Comparison of ENCODE assay signal across 1 cellular context in the genomic region with DNA sequence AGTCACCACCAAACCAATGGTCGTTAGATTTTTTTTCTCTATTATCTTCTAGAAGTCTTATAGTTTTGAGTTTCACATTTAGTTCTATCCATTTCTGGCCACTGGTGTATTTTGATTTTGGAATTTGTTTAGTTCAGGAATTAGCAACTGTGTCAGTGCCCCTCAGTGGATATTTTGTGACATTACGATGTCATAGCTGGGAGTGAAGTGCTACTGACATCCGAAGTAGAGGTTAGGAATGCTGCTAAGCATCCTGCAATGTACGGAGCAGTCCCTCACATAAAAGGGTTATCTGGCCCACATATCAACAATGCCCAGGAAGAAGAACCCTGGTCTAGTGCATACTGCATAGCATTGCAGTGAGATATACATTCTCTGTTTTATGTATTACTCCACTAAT.
TF ChIP-seq lines count a peak whose summit lies in the region.

No MANE protein-coding gene starts in this region.

TF ChIP-seq in K562, 482 proteins besides CTCF, POLR2A, EP300 and RAD21 (continued from another document):
- TF ChIP-seq, protein P1, sequence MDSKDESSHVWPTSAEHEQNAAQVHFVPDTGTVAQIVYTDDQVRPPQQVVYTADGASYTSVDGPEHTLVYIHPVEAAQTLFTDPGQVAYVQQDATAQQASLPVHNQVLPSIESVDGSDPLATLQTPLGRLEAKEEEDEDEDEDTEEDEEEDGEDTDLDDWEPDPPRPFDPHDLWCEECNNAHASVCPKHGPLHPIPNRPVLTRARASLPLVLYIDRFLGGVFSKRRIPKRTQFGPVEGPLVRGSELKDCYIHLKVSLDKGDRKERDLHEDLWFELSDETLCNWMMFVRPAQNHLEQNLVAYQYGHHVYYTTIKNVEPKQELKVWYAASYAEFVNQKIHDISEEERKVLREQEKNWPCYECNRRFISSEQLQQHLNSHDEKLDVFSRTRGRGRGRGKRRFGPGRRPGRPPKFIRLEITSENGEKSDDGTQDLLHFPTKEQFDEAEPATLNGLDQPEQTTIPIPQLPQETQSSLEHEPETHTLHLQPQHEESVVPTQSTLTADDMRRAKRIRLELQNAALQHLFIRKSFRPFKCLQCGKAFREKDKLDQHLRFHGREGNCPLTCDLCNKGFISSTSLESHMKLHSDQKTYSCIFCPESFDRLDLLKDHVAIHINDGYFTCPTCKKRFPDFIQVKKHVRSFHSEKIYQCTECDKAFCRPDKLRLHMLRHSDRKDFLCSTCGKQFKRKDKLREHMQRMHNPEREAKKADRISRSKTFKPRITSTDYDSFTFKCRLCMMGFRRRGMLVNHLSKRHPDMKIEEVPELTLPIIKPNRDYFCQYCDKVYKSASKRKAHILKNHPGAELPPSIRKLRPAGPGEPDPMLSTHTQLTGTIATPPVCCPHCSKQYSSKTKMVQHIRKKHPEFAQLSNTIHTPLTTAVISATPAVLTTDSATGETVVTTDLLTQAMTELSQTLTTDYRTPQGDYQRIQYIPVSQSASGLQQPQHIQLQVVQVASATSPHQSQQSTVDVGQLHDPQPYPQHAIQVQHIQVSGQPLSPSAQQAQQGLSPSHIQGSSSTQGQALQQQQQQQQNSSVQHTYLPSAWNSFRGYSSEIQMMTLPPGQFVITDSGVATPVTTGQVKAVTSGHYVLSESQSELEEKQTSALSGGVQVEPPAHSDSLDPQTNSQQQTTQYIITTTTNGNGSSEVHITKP (IDR thresholded peaks at IDR 0.05; ENCODE audit: partially characterized antibody) = no peak
- no peak for TF ChIP-seq BDP1 (IDR thresholded peaks at IDR 0.05; ENCODE audit: insufficient read depth, insufficient read length)
- TF ChIP-seq, protein P2, sequence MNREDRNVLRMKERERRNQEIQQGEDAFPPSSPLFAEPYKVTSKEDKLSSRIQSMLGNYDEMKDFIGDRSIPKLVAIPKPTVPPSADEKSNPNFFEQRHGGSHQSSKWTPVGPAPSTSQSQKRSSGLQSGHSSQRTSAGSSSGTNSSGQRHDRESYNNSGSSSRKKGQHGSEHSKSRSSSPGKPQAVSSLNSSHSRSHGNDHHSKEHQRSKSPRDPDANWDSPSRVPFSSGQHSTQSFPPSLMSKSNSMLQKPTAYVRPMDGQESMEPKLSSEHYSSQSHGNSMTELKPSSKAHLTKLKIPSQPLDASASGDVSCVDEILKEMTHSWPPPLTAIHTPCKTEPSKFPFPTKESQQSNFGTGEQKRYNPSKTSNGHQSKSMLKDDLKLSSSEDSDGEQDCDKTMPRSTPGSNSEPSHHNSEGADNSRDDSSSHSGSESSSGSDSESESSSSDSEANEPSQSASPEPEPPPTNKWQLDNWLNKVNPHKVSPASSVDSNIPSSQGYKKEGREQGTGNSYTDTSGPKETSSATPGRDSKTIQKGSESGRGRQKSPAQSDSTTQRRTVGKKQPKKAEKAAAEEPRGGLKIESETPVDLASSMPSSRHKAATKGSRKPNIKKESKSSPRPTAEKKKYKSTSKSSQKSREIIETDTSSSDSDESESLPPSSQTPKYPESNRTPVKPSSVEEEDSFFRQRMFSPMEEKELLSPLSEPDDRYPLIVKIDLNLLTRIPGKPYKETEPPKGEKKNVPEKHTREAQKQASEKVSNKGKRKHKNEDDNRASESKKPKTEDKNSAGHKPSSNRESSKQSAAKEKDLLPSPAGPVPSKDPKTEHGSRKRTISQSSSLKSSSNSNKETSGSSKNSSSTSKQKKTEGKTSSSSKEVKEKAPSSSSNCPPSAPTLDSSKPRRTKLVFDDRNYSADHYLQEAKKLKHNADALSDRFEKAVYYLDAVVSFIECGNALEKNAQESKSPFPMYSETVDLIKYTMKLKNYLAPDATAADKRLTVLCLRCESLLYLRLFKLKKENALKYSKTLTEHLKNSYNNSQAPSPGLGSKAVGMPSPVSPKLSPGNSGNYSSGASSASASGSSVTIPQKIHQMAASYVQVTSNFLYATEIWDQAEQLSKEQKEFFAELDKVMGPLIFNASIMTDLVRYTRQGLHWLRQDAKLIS (CRISPR knock-in tag; IDR thresholded peaks at IDR 0.05) = no peak
- TF ChIP-seq, protein P3, sequence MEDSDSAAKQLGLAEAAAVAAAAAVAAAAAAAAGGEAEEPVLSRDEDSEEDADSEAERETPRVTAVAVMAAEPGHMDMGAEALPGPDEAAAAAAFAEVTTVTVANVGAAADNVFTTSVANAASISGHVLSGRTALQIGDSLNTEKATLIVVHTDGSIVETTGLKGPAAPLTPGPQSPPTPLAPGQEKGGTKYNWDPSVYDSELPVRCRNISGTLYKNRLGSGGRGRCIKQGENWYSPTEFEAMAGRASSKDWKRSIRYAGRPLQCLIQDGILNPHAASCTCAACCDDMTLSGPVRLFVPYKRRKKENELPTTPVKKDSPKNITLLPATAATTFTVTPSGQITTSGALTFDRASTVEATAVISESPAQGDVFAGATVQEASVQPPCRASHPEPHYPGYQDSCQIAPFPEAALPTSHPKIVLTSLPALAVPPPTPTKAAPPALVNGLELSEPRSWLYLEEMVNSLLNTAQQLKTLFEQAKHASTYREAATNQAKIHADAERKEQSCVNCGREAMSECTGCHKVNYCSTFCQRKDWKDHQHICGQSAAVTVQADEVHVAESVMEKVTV (CRISPR knock-in tag; IDR thresholded peaks at IDR 0.05) = no peak
- TF ChIP-seq COPS2 (conservative IDR thresholded peaks at IDR 0.05) = no peak
- no peak for TF ChIP-seq NFRKB (IDR thresholded peaks at IDR 0.05; ENCODE audit: low read depth)
- TF ChIP-seq RBBP5 (IDR thresholded peaks at IDR 0.05; ENCODE audit: borderline replicate concordance, insufficient read depth, low read length, poor library complexity, severe bottlenecking) = no peak
- TF ChIP-seq ZFP1 (CRISPR knock-in tag; IDR thresholded peaks at IDR 0.05) = no peak
- TF ChIP-seq LCOR (CRISPR knock-in tag; IDR thresholded peaks at IDR 0.05) = no peak
- no peak for TF ChIP-seq MAFF (IDR thresholded peaks at IDR 0.05; ENCODE audit: low read length)
- no peak for TF ChIP-seq ZNF134 (CRISPR knock-in tag; conservative IDR thresholded peaks at IDR 0.05)
- TF ChIP-seq ETV5 (CRISPR knock-in tag; IDR thresholded peaks at IDR 0.05; ENCODE audit: low read depth) = no peak
- no peak for TF ChIP-seq CREBBP (IDR thresholded peaks at IDR 0.05; ENCODE audit: low read depth, low read length)
